In the genomic region with DNA sequence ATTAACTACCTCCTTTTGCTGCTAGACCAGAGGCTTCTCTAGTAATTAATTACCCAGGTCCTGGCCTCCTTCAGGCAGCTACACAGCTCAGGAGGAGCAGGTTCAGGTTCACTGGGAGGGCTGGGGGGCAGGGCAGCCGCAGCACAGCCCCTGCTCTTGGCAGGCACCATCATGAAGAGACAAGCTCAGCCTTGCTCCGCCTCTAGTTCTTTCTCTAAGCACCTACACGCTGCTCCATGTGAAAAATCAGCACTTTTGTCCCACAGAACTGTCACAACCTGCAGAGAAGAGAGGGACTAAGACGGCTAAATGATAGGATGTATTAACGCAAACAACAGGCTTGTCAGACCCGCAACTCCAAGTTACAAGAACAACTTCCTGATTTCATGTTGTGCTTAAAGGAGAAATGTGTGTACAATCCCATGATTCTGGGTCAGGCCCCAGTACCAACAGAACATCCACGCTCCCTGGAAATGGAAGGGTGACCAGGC, we compare ENCODE assay signal across 1 cellular context.
TF ChIP-seq lines count a peak whose summit lies in the region.

No MANE protein-coding gene starts in this region.

TF ChIP-seq in HCT116, 20 proteins besides CTCF, POLR2A, EP300 and RAD21 (continued from another document):
- TF ChIP-seq, protein P1, sequence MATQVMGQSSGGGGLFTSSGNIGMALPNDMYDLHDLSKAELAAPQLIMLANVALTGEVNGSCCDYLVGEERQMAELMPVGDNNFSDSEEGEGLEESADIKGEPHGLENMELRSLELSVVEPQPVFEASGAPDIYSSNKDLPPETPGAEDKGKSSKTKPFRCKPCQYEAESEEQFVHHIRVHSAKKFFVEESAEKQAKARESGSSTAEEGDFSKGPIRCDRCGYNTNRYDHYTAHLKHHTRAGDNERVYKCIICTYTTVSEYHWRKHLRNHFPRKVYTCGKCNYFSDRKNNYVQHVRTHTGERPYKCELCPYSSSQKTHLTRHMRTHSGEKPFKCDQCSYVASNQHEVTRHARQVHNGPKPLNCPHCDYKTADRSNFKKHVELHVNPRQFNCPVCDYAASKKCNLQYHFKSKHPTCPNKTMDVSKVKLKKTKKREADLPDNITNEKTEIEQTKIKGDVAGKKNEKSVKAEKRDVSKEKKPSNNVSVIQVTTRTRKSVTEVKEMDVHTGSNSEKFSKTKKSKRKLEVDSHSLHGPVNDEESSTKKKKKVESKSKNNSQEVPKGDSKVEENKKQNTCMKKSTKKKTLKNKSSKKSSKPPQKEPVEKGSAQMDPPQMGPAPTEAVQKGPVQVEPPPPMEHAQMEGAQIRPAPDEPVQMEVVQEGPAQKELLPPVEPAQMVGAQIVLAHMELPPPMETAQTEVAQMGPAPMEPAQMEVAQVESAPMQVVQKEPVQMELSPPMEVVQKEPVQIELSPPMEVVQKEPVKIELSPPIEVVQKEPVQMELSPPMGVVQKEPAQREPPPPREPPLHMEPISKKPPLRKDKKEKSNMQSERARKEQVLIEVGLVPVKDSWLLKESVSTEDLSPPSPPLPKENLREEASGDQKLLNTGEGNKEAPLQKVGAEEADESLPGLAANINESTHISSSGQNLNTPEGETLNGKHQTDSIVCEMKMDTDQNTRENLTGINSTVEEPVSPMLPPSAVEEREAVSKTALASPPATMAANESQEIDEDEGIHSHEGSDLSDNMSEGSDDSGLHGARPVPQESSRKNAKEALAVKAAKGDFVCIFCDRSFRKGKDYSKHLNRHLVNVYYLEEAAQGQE (IDR thresholded peaks at IDR 0.05; ENCODE audit: low read depth), result no peak
- TF ChIP-seq SRF (IDR thresholded peaks at IDR 0.05; ENCODE audit: low read depth) (no peak), SIN3A (IDR thresholded peaks at IDR 0.05; ENCODE audit: low read depth) (no peak), TCF7L2 (IDR thresholded peaks at IDR 0.05; ENCODE audit: borderline replicate concordance, extremely low read depth, insufficient read depth, insufficient read length) (no peak), ZNF274 (IDR thresholded peaks at IDR 0.05; ENCODE audit: low read depth, low read length) (no peak), YY1 (IDR thresholded peaks at IDR 0.05; ENCODE audit: extremely low read depth, insufficient replicate concordance, low read depth, low read length) (no peak), CBX3 (IDR thresholded peaks at IDR 0.05; ENCODE audit: low read depth) (no peak), ZFX (IDR thresholded peaks at IDR 0.05) (no peak), EZH2phosphoT487 (IDR thresholded peaks at IDR 0.05; ENCODE audit: borderline replicate concordance) (no peak), SP1 (IDR thresholded peaks at IDR 0.05; ENCODE audit: low read depth) (no peak), CEBPB (IDR thresholded peaks at IDR 0.05; ENCODE audit: low read depth) (no peak), ELF1 (IDR thresholded peaks at IDR 0.05; ENCODE audit: borderline replicate concordance, low read depth) (no peak), EZH2 (IDR thresholded peaks at IDR 0.05) (no peak), JUND (IDR thresholded peaks at IDR 0.05) (no peak)
